14 cellular contexts compared by ENCODE assay signal in the genomic region with DNA sequence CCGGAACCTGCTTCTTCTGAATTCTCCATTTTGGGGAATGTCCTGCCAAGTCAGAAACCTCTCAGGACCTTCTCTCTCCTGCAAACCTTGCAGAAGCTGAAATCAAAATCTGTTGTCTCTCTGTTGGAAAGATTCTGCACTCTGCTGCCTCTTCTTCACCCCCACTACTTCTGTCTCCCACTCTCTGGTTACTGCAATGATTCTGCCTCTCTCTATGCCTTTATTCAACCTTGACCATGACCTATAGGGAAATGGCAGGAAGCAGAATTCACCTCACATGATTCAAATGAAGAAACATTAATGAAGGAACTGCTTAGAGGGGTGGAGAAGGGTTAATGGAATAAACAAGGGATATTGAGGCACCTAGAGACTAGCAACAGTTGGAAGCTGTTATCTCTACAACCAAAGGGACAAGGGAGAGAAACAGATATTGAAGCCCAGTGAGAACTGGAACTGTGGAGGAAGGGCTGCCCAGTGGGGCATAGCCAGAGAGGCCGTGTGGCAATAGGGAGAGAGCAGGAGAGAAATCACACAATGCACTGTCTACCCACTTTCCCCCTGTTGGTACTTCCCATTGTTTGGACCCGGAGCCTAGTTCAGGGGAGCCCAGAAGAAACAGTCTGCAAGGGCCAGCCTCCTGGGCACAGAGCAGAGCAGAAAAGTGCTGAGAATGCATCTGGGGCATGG.
"Had no signal": no experiment of that assay in that cellular context is flagged by ENCODE, and none has a peak within 500 bp of the region (broad histone marks: within the 10 kb centered on the region; RNA-seq: fewer than 3 reads in every experiment).

No MANE protein-coding gene starts in this region.

- H3K4me3 Mint-ChIP-seq: activated B cell treated with CpG ODN at 0.5 μM for 24 hours; activated CD8-positive, alpha-beta T cell treated with anti-CD3 and anti-CD28 coated beads for 36 hours; activated T-cell treated with anti-CD3 and anti-CD28 coated beads, Interleukin-2, amount 50 U/mL, for 72 hours; neural crest cell; T-helper 2 cell treated with Interferon-gamma antibody and Interleukin-4, amounts not matched to agents 5 μg/mL and 100 μg/mL, for 36 hours had no signal

- H3K27me3 ChIP-seq: cardiac muscle cell, esophagus muscularis mucosa, tibial nerve, vagina had no signal

- H3K27ac Mint-ChIP-seq: activated B cell treated with CpG ODN at 0.5 μM for 24 hours; activated CD8-positive, alpha-beta T cell treated with anti-CD3 and anti-CD28 coated beads for 36 hours; activated T-cell treated with anti-CD3 and anti-CD28 coated beads, Interleukin-2, amount 50 U/mL, for 72 hours; T-helper 2 cell treated with Interferon-gamma antibody and Interleukin-4, amounts not matched to agents 5 μg/mL and 100 μg/mL, for 36 hours had no signal

- H3K36me3 ChIP-seq: cardiac muscle cell, esophagus muscularis mucosa, tibial nerve, vagina had no signal

- H3K27me3 Mint-ChIP-seq: activated B cell treated with CpG ODN at 0.5 μM for 24 hours; activated CD8-positive, alpha-beta T cell treated with anti-CD3 and anti-CD28 coated beads for 36 hours had no signal

- H3K9me3 Mint-ChIP-seq: activated B cell treated with CpG ODN at 0.5 μM for 24 hours; activated CD8-positive, alpha-beta T cell treated with anti-CD3 and anti-CD28 coated beads for 36 hours; activated T-cell treated with anti-CD3 and anti-CD28 coated beads, Interleukin-2, amount 50 U/mL, for 72 hours; neural crest cell; T-helper 2 cell treated with Interferon-gamma antibody and Interleukin-4, amounts not matched to agents 5 μg/mL and 100 μg/mL, for 36 hours had no signal

- H3K4me3 ChIP-seq: cardiac muscle cell, esophagus muscularis mucosa, tibial nerve, vagina had no signal

- H3K4me1 ChIP-seq: vagina had no signal

- DNase-seq: activated B cell treated with CpG ODN at 0.5 μM for 24 hours; activated CD4-positive, alpha-beta T cell treated with anti-CD3 and anti-CD28 coated beads for 48 hours; activated CD8-positive, alpha-beta T cell treated with anti-CD3 and anti-CD28 coated beads for 36 hours; activated naive CD4-positive, alpha-beta T cell treated with Interleukin-2 at 50 U/mL for 16 hours; activated T-cell treated with anti-CD3 and anti-CD28 coated beads, Interleukin-2, amount 50 U/mL, for 72 hours; hypothalamus; kidney glomerular epithelial cell; stimulated activated CD4-positive, alpha-beta T cell treated with anti-CD3 and anti-CD28 coated beads, Interleukin-1b, Interleukin-23, amount 100 ng/mL, for 48 hours had no signal

- H3K9me3 ChIP-seq: esophagus muscularis mucosa, tibial nerve, vagina had no signal

- H3K27ac ChIP-seq: cardiac muscle cell, esophagus muscularis mucosa, tibial nerve, vagina had no signal
